Comparison of ENCODE assay signal across 16 cellular contexts in genomic region chr6:163836916-163837660, GRCh38.
DNase-seq lines count a peak whose midpoint lies in the region; ATAC-seq and TF ChIP-seq lines count a peak whose summit lies in the region.
"Had no signal": no experiment of that assay in that cellular context is flagged by ENCODE, and none has a peak within 500 bp of the region (broad histone marks: within the 10 kb centered on the region; RNA-seq: fewer than 3 reads in every experiment).

No MANE protein-coding gene starts in this region.

- H3K27ac ChIP-seq in cingulate gyrus (ENCODE audit: low read depth, low read length) (peak overlapping the region; percentile 84), mesodermal cell (ENCODE audit: low read depth, low read length, severe bottlenecking) (peak overlapping the region; percentile 54), suprapubic skin (no peak overlapping the region)
- H3K27ac ChIP-seq: GM23248 had no signal

- no peaks in the 10 kb centered on the region for H3K4me1 ChIP-seq in mesodermal cell (ENCODE audit: control insufficient read depth, insufficient read depth, low read length, poor library complexity, severe bottlenecking)
- H3K4me1 ChIP-seq in suprapubic skin: peaks cover 9% of the 10 kb centered on the region
- H3K4me1 ChIP-seq in mucosa of descending colon (ENCODE audit: low read depth): no peaks in the 10 kb centered on the region

- intact Hi-C loops in mucosa of descending colon (cut with DNase I, micrococcal nuclease): no loop called here

- DNase-seq in NCI-H2107 treated with DMSO at 0.1 percent for 48 hours (lab: John Stamatoyannopoulos, UW; ENCODE audit: unreplicated experiment): peak; percentile 0
- no peak for DNase-seq in NCI-H2107 (lab: John Stamatoyannopoulos, UW)
- DNase-seq in suprapubic skin (ENCODE audit: low spot score in 2 of 2): no peak
- DNase-seq in activated CD4-positive, alpha-beta T cell treated with anti-CD3 and anti-CD28 coated beads for 1 hour: no peak
- DNase-seq in mucosa of descending colon: no peak
- DNase-seq: 8988T; CD4-positive, CD25-positive, alpha-beta regulatory T cell; DND-41; midbrain; NCI-H187; NCI-H524 treated with DMSO at 0.1 percent for 48 hours; stimulated activated CD4-positive, alpha-beta T cell treated with anti-CD3 and anti-CD28 coated beads, Interleukin-15, amount 100 ng/mL, for 24 hours had no signal

- TF ChIP-seq CTCF in suprapubic skin (IDR thresholded peaks at IDR 0.05) (no peak), mucosa of descending colon (IDR thresholded peaks at IDR 0.05) (no peak)

- WGBS in mesodermal cell (ENCODE audit: insufficient coverage in 2 of 2), 2 experiments: 92 to 100% methylated on average over 2 to 5 of the region's 8 CpGs
- 66% methylated on average over 8 of the region's 8 CpGs for WGBS in suprapubic skin

- no peak for TF ChIP-seq POLR2A in suprapubic skin (IDR thresholded peaks at IDR 0.05)

- no peaks in the 10 kb centered on the region for H3K27me3 ChIP-seq in suprapubic skin

- TF ChIP-seq EP300 in suprapubic skin (IDR thresholded peaks at IDR 0.05): no peak

- no peak overlapping the region for H3K4me3 ChIP-seq in mesodermal cell (ENCODE audit: extremely low read depth, insufficient read depth, low read length, poor library complexity, severe bottlenecking)
- peak overlapping the region; percentile 10 for H3K4me3 ChIP-seq in suprapubic skin
- no peak overlapping the region for H3K4me3 ChIP-seq in mucosa of descending colon
- H3K4me3 ChIP-seq: GM23248 had no signal

- H3K9me3 ChIP-seq in mesodermal cell (ENCODE audit: control insufficient read depth, low read length) (peaks cover 9% of the 10 kb centered on the region), suprapubic skin (no peaks in the 10 kb centered on the region), mucosa of descending colon (peaks cover 30% of the 10 kb centered on the region)

- no peaks in the 10 kb centered on the region for H3K36me3 ChIP-seq in mesodermal cell (ENCODE audit: control insufficient read depth, insufficient read depth, low read length)
- no peaks in the 10 kb centered on the region for H3K36me3 ChIP-seq in suprapubic skin
- no peaks in the 10 kb centered on the region for H3K36me3 ChIP-seq in mucosa of descending colon (ENCODE audit: low read depth)

- ATAC-seq in mucosa of descending colon (no peak), HG03571 (IDR thresholded peaks at IDR 0.05; ENCODE audit: unreplicated experiment) (no peak)
